Comparison of ENCODE assay signal across 1 cellular context in genomic region chr2:202238234-202239197, GRCh38.
TF ChIP-seq lines count a peak whose summit lies in the region.

Gene SUMO1 (minus strand): TSS chr2:202238597. CDS start chr2:202238451, 146 bp downstream.

TF ChIP-seq in HepG2, 621 proteins besides CTCF, POLR2A, EP300 and RAD21 (continued from another document and continues in another):
- TF ChIP-seq ZNF740 (CRISPR knock-in tag; IDR thresholded peaks at IDR 0.05) (peak; percentile 98), NR2C2 (CRISPR knock-in tag; IDR thresholded peaks at IDR 0.05; ENCODE audit: borderline replicate concordance) (peak; percentile 53; the same call in 1 of the 2 replicates), THAP9 (CRISPR knock-in tag; IDR thresholded peaks at IDR 0.05; ENCODE audit: borderline replicate concordance) (peak; percentile 75), AGO1 (IDR thresholded peaks at IDR 0.05; ENCODE audit: low read depth, low read length, poor library complexity, severe bottlenecking) (no peak), ELF3 (CRISPR knock-in tag; IDR thresholded peaks at IDR 0.05) (peak; percentile 73; the same call in 1 of the 2 replicates), CSRNP1 (CRISPR knock-in tag; IDR thresholded peaks at IDR 0.05) (peak; percentile 52; the same call in 1 of the 2 replicates), SPEN (CRISPR knock-in tag; IDR thresholded peaks at IDR 0.05; ENCODE audit: low read depth) (peak; percentile 89), MIXL1 (CRISPR knock-in tag; IDR thresholded peaks at IDR 0.05) (no peak), RFXAP (CRISPR knock-in tag; IDR thresholded peaks at IDR 0.05; ENCODE audit: borderline replicate concordance) (peak; percentile 62), ZNF513 (CRISPR knock-in tag; conservative IDR thresholded peaks at IDR 0.05) (no peak), ZNF577 (CRISPR knock-in tag; IDR thresholded peaks at IDR 0.05; ENCODE audit: borderline replicate concordance, low read depth) (no peak), ZFP37 (CRISPR knock-in tag; IDR thresholded peaks at IDR 0.05; ENCODE audit: borderline replicate concordance) (peak; percentile 61; the same call in 1 of the 2 replicates), TEF (CRISPR knock-in tag; IDR thresholded peaks at IDR 0.05) (0 out of 2 replicates have a peak, but pooled peaks have one; percentile 21), HDAC6 (IDR thresholded peaks at IDR 0.05; ENCODE audit: low read depth, low read length) (no peak), CREM (IDR thresholded peaks at IDR 0.05) (peak; percentile 95), CREM (CRISPR knock-in tag; IDR thresholded peaks at IDR 0.05) (peak; percentile 76), MTA1 (CRISPR knock-in tag; IDR thresholded peaks at IDR 0.05; ENCODE audit: borderline replicate concordance) (no peak), ZNF782 (CRISPR knock-in tag; IDR thresholded peaks at IDR 0.05; ENCODE audit: borderline replicate concordance) (no peak), SNAPC2 (CRISPR knock-in tag; IDR thresholded peaks at IDR 0.05) (peak; percentile 93), HMGXB4 (CRISPR knock-in tag; IDR thresholded peaks at IDR 0.05; ENCODE audit: borderline replicate concordance in 1 of 2, low read depth in 1 of 2) (peak; percentile 77 to 84; a peak in 3 of 4 replicates), ZNF800 (CRISPR knock-in tag; IDR thresholded peaks at IDR 0.05) (no peak), RXRB (CRISPR knock-in tag; IDR thresholded peaks at IDR 0.05; ENCODE audit: borderline replicate concordance) (no peak), BRF2 (CRISPR knock-in tag; IDR thresholded peaks at IDR 0.05) (no peak; the same call in 1 of the 2 replicates), ZSCAN5A (CRISPR knock-in tag; IDR thresholded peaks at IDR 0.05; ENCODE audit: borderline replicate concordance) (peak; percentile 78; the same call in 1 of the 2 replicates), NAIF1 (CRISPR knock-in tag; IDR thresholded peaks at IDR 0.05; ENCODE audit: borderline replicate concordance) (no peak), ATRX (CRISPR knock-in tag; IDR thresholded peaks at IDR 0.05; ENCODE audit: borderline replicate concordance) (no peak), POLR2G (IDR thresholded peaks at IDR 0.05; ENCODE audit: low read depth, low read length) (peak; percentile 97), ZNF780A (CRISPR knock-in tag; IDR thresholded peaks at IDR 0.05) (peak; percentile 74), CAMTA2 (CRISPR knock-in tag; IDR thresholded peaks at IDR 0.05; ENCODE audit: borderline replicate concordance) (peak; percentile 58; the same call in 1 of the 2 replicates), ZNF160 (CRISPR knock-in tag; IDR thresholded peaks at IDR 0.05) (peak; percentile 62; the same call in 1 of the 2 replicates), ZMYM3 (CRISPR knock-in tag; IDR thresholded peaks at IDR 0.05) (peak; percentile 40; the same call in 1 of the 2 replicates), ZNF292 (CRISPR knock-in tag; IDR thresholded peaks at IDR 0.05; ENCODE audit: borderline replicate concordance, low read depth) (peak; percentile 94; the same call in 1 of the 2 replicates), RAD51 (IDR thresholded peaks at IDR 0.05; ENCODE audit: borderline replicate concordance) (no peak), POGK (CRISPR knock-in tag; conservative IDR thresholded peaks at IDR 0.05) (peak; percentile 71), LCORL (IDR thresholded peaks at IDR 0.05) (no peak), LCORL (CRISPR knock-in tag; IDR thresholded peaks at IDR 0.05) (no peak), MTA3 (CRISPR knock-in tag; IDR thresholded peaks at IDR 0.05) (no peak), PHF5A (CRISPR knock-in tag; IDR thresholded peaks at IDR 0.05; ENCODE audit: low read depth, unreplicated experiment) (peak; percentile 45), ZNF30 (CRISPR knock-in tag; IDR thresholded peaks at IDR 0.05) (peak; percentile 2; the same call in 1 of the 2 replicates), GMEB1 (CRISPR knock-in tag; IDR thresholded peaks at IDR 0.05; ENCODE audit: borderline replicate concordance) (peak; percentile 94), NFIB (CRISPR knock-in tag; IDR thresholded peaks at IDR 0.05; ENCODE audit: borderline replicate concordance) (no peak), SRF (IDR thresholded peaks at IDR 0.05; ENCODE audit: low read depth, low read length) (no peak), REL (CRISPR knock-in tag; conservative IDR thresholded peaks at IDR 0.05) (peak; percentile 95), RFX5 (IDR thresholded peaks at IDR 0.05; ENCODE audit: low read depth, low read length) (no peak), PAWR (CRISPR knock-in tag; IDR thresholded peaks at IDR 0.05; ENCODE audit: borderline replicate concordance) (no peak), EEA1 (CRISPR knock-in tag; IDR thresholded peaks at IDR 0.05; ENCODE audit: borderline replicate concordance) (0 out of 2 replicates have a peak, but pooled peaks have one; percentile 34)
